ENCODE assay signal across 27 cellular contexts in genomic region chr5:60395712-60396329, GRCh38.
A peak's percentile ranks its signal among the peaks of the same experiment; 100 is the strongest.
DNase-seq lines count a peak whose midpoint lies in the region; ATAC-seq and TF ChIP-seq lines count a peak whose summit lies in the region.
"Had no signal": no experiment of that assay in that cellular context is flagged by ENCODE, and none has a peak within 500 bp of the region (broad histone marks: within the 10 kb centered on the region; RNA-seq: fewer than 3 reads in every experiment).

No MANE protein-coding gene starts in this region.

- no peaks in the 10 kb centered on the region for H3K4me1 Mint-ChIP-seq in stimulated activated effector memory CD8-positive, alpha-beta T cell treated with anti-CD3 and anti-CD28 coated beads, Interleukin-12 subunit alpha, Interleukin-12 subunit beta, amount 100 ng/mL, for 72 hours
- H3K4me1 Mint-ChIP-seq: natural killer cell; stimulated activated memory B cell treated with anti-CD40 and anti-IgM and Interleukin-4, amounts not matched to agents 10 μg/mL and 1 μg/mL and 100 μg/mL, for 72 hours had no signal

- no peak overlapping the region for H2AFZ ChIP-seq in SK-N-SH (ENCODE audit: low read depth)
- no peak overlapping the region for H2AFZ ChIP-seq in PC-3 (ENCODE audit: low read length)
- H2AFZ ChIP-seq in MM.1S (ENCODE audit: low read length): no peak overlapping the region

- no peak overlapping the region for H3K27ac Mint-ChIP-seq in stimulated activated effector memory CD8-positive, alpha-beta T cell treated with anti-CD3 and anti-CD28 coated beads, Interleukin-12 subunit alpha, Interleukin-12 subunit beta, amount 100 ng/mL, for 72 hours
- H3K27ac Mint-ChIP-seq: activated CD8-positive, alpha-beta T cell treated with anti-CD3 and anti-CD28 coated beads, Interleukin-2, amount 10 ng/mL, durations not matched to agents 7 days and 5 days; activated T-cell treated with anti-CD3 and anti-CD28 coated beads, Interleukin-2, amount 50 U/mL, for 24 hours; mesothelial cell of epicardium; natural killer cell; stimulated activated memory B cell treated with anti-CD40 and anti-IgM and Interleukin-4, amounts not matched to agents 10 μg/mL and 1 μg/mL and 100 μg/mL, for 72 hours had no signal

- TF ChIP-seq EP300 in SK-N-SH (IDR thresholded peaks at IDR 0.05; ENCODE audit: borderline replicate concordance in 1 of 2, low read depth in 1 of 2, low read length in 1 of 2): no peak

- H3K27me3 ChIP-seq in SK-N-SH (ENCODE audit: insufficient read depth) (no peaks in the 10 kb centered on the region), PC-3 (ENCODE audit: low read length) (peaks cover 39% of the 10 kb centered on the region), MM.1S (replicated peaks; ENCODE audit: insufficient read depth, low read length) (no peaks in the 10 kb centered on the region)
- H3K27me3 ChIP-seq: BLaER1 treated with 17β-estradiol and CSF1 and Interleukin-3, amounts not matched to agents 10 nM and 100 nM; dorsolateral prefrontal cortex; uterus had no signal

- H3K79me2 ChIP-seq in SK-N-SH (ENCODE audit: insufficient read depth): no peaks in the 10 kb centered on the region
- no peaks in the 10 kb centered on the region for H3K79me2 ChIP-seq in PC-3 (ENCODE audit: low read length)
- no peaks in the 10 kb centered on the region for H3K79me2 ChIP-seq in MM.1S (ENCODE audit: low read length)

- no peaks in the 10 kb centered on the region for H3K9me2 ChIP-seq in SK-N-SH
- no peaks in the 10 kb centered on the region for H3K9me2 ChIP-seq in PC-3 (replicated peaks; ENCODE audit: low read length)
- H3K9me2 ChIP-seq in MM.1S (replicated peaks; ENCODE audit: insufficient read depth, low read length): no peaks in the 10 kb centered on the region

- POLR2A ChIA-PET in SK-N-SH (lab: Yijun Ruan, JAX) (no interaction called here), PC-3 (lab: Charles Lee; ENCODE audit: unreplicated experiment) (no interaction called here)

- H4K20me1 ChIP-seq in SK-N-SH (ENCODE audit: insufficient read depth) (no peaks in the 10 kb centered on the region), PC-3 (ENCODE audit: low read length) (no peaks in the 10 kb centered on the region), MM.1S (ENCODE audit: insufficient read depth, low read length) (no peaks in the 10 kb centered on the region)
- H4K20me1 ChIP-seq: BLaER1 treated with 17β-estradiol and CSF1 and Interleukin-3, amounts not matched to agents 10 nM and 100 nM had no signal

- CTCF ChIA-PET in SK-N-SH (lab: Yijun Ruan, JAX): interaction anchor here (0.6 to 1.1 kb wide), 3 partner anchors 182 to 608 kb away, joined by 3 read pairs; no protein-coding TSS in a partner anchor
- CTCF ChIA-PET in PC-3 (lab: Charles Lee): interaction anchor here (0.6 to 0.7 kb wide), 2 partner anchors 24 to 100 kb away, joined by 3 read pairs; no protein-coding TSS in a partner anchor

- ATAC-seq in SK-N-SH treated with all-trans-retinoic acid at 6 μM for 48 hours (no peak), PC-3 (no peak), GM19351 (IDR thresholded peaks at IDR 0.05; ENCODE audit: unreplicated experiment) (no peak)
- peak; percentile 36 for ATAC-seq in stimulated activated effector memory CD8-positive, alpha-beta T cell treated with anti-CD3 and anti-CD28 coated beads, Interleukin-12 subunit alpha, Interleukin-12 subunit beta, amount 100 ng/mL, for 72 hours
- ATAC-seq: activated CD8-positive, alpha-beta T cell treated with anti-CD3 and anti-CD28 coated beads, Interleukin-2, amount 10 ng/mL, durations not matched to agents 7 days and 5 days; GM12878; left lobe of liver; natural killer cell; stimulated activated memory B cell treated with anti-CD40 and anti-IgM and Interleukin-4, amounts not matched to agents 10 μg/mL and 1 μg/mL and 100 μg/mL, for 72 hours had no signal

- no peaks in the 10 kb centered on the region; a peak in 1 of 4 replicates for H3K4me1 ChIP-seq in SK-N-SH (ENCODE audit: control insufficient read depth in 1 of 2, insufficient read depth in 2 of 2, low read depth in 1 of 2, low read length in 1 of 2)
- H3K4me1 ChIP-seq in PC-3 (ENCODE audit: insufficient read depth, low read length): no peaks in the 10 kb centered on the region
- H3K4me1 ChIP-seq in MM.1S (ENCODE audit: low read length): no peaks in the 10 kb centered on the region
- H3K4me1 ChIP-seq: A549; BLaER1 treated with 17β-estradiol and CSF1 and Interleukin-3, amounts not matched to agents 10 nM and 100 nM; uterus had no signal

- H3F3A ChIP-seq in SK-N-SH (replicated peaks; ENCODE audit: insufficient read depth): no peaks in the 10 kb centered on the region
- H3F3A ChIP-seq in PC-3 (ENCODE audit: low read length, unreplicated experiment): no peaks in the 10 kb centered on the region
- H3F3A ChIP-seq in MM.1S (ENCODE audit: insufficient read depth, low read length): no peaks in the 10 kb centered on the region

- no TSS peak for BruUV-seq in PC-3 (replicated peaks; lab: Mats Ljungman, UMichigan)

- DNase-seq in SK-N-SH: no peak
- no peak for DNase-seq in PC-3
- DNase-seq in epithelial cell of proximal tubule (ENCODE audit: low read depth): no peak
- no peak for DNase-seq in stimulated activated effector memory CD8-positive, alpha-beta T cell treated with anti-CD3 and anti-CD28 coated beads, Interleukin-12 subunit alpha, Interleukin-12 subunit beta, amount 100 ng/mL, for 72 hours (ENCODE audit: low spot score in 2 of 2)
- DNase-seq in MM.1S: no peak
- no peak for DNase-seq in SW480 (ENCODE audit: low spot score)
- DNase-seq: activated CD8-positive, alpha-beta T cell treated with anti-CD3 and anti-CD28 coated beads, Interleukin-2, amount 10 ng/mL, durations not matched to agents 7 days and 5 days; activated naive CD4-positive, alpha-beta T cell; activated T-cell treated with anti-CD3 and anti-CD28 coated beads, Interleukin-2, amount 50 U/mL, for 24 hours; dorsolateral prefrontal cortex; GF-D8; GOT3; Karpas-422; natural killer cell; NCI-H524 treated with DMSO at 0.1 percent for 48 hours; SIG-M5; T-helper 2 cell; uterus had no signal

- 71% methylated on average over 5 of the region's 5 CpGs for WGBS in SK-N-SH (ENCODE audit: low lambda C conversion rate)

- intact Hi-C loops in PC-3 (cut with micrococcal nuclease): no loop called here

- H3K9me3 ChIP-seq in SK-N-SH: no peaks in the 10 kb centered on the region
- no peaks in the 10 kb centered on the region for H3K9me3 ChIP-seq in PC-3 (ENCODE audit: low read length)
- no peaks in the 10 kb centered on the region for H3K9me3 ChIP-seq in MM.1S (replicated peaks; ENCODE audit: insufficient read depth, low read length)
- H3K9me3 ChIP-seq: A549; BLaER1 treated with 17β-estradiol and CSF1 and Interleukin-3, amounts not matched to agents 10 nM and 100 nM; uterus had no signal

- H3K9me3 Mint-ChIP-seq in stimulated activated effector memory CD8-positive, alpha-beta T cell treated with anti-CD3 and anti-CD28 coated beads, Interleukin-12 subunit alpha, Interleukin-12 subunit beta, amount 100 ng/mL, for 72 hours: peaks cover 8% of the 10 kb centered on the region
- H3K9me3 Mint-ChIP-seq: activated T-cell treated with anti-CD3 and anti-CD28 coated beads, Interleukin-2, amount 50 U/mL, for 24 hours; stimulated activated memory B cell treated with anti-CD40 and anti-IgM and Interleukin-4, amounts not matched to agents 10 μg/mL and 1 μg/mL and 100 μg/mL, for 72 hours had no signal

- TF ChIP-seq CTCF in SK-N-SH (IDR thresholded peaks at IDR 0.05) (0 out of 2 replicates have a peak, but pooled peaks have one; percentile 21), PC-3 (conservative IDR thresholded peaks at IDR 0.05; ENCODE audit: low read depth, low read length) (peak; percentile 23; the same call in 1 of the 2 replicates), epithelial cell of proximal tubule (conservative IDR thresholded peaks at IDR 0.05; ENCODE audit: low read depth, low read length) (peak; percentile 27), MM.1S (IDR thresholded peaks at IDR 0.05; ENCODE audit: low read length) (no peak)

- no peak overlapping the region for H3K9ac ChIP-seq in SK-N-SH
- H3K9ac ChIP-seq in PC-3 (ENCODE audit: low read length): no peak overlapping the region
- no peak overlapping the region for H3K9ac ChIP-seq in MM.1S (ENCODE audit: low read length)
- H3K9ac ChIP-seq: BLaER1 treated with 17β-estradiol and CSF1 and Interleukin-3, amounts not matched to agents 10 nM and 100 nM had no signal

- H3K4me3 ChIP-seq in SK-N-SH (ENCODE audit: low read depth in 2 of 2, low read length in 1 of 2) (no peak overlapping the region), PC-3 (ENCODE audit: low read length) (no peak overlapping the region), epithelial cell of proximal tubule (ENCODE audit: low read depth, low read length) (no peak overlapping the region), MM.1S (ENCODE audit: low read length) (no peak overlapping the region)
- H3K4me3 ChIP-seq: A549; BLaER1 treated with 17β-estradiol and CSF1 and Interleukin-3, amounts not matched to agents 10 nM and 100 nM; dorsolateral prefrontal cortex; GM12878; uterus had no signal

- TF ChIP-seq RAD21 in SK-N-SH (IDR thresholded peaks at IDR 0.05; ENCODE audit: low read length): 0 out of 2 replicates have a peak, but pooled peaks have one; percentile 5

- no peaks in the 10 kb centered on the region for H3K36me3 Mint-ChIP-seq in stimulated activated effector memory CD8-positive, alpha-beta T cell treated with anti-CD3 and anti-CD28 coated beads, Interleukin-12 subunit alpha, Interleukin-12 subunit beta, amount 100 ng/mL, for 72 hours
- H3K36me3 Mint-ChIP-seq: mesothelial cell of epicardium; natural killer cell; stimulated activated memory B cell treated with anti-CD40 and anti-IgM and Interleukin-4, amounts not matched to agents 10 μg/mL and 1 μg/mL and 100 μg/mL, for 72 hours had no signal

- H3K36me3 ChIP-seq in SK-N-SH (replicated peaks in 1 of 2; ENCODE audit: control insufficient read depth in 1 of 2, insufficient read depth in 2 of 2, low read length in 1 of 2) (no peaks in the 10 kb centered on the region), PC-3 (ENCODE audit: low read depth, low read length) (no peaks in the 10 kb centered on the region), MM.1S (replicated peaks; ENCODE audit: insufficient read depth, low read length) (no peaks in the 10 kb centered on the region)
- H3K36me3 ChIP-seq: BLaER1 treated with 17β-estradiol and CSF1 and Interleukin-3, amounts not matched to agents 10 nM and 100 nM; uterus had no signal

- no peak overlapping the region for H3K4me3 Mint-ChIP-seq in stimulated activated effector memory CD8-positive, alpha-beta T cell treated with anti-CD3 and anti-CD28 coated beads, Interleukin-12 subunit alpha, Interleukin-12 subunit beta, amount 100 ng/mL, for 72 hours
- H3K4me3 Mint-ChIP-seq: activated CD8-positive, alpha-beta T cell treated with anti-CD3 and anti-CD28 coated beads, Interleukin-2, amount 10 ng/mL, durations not matched to agents 7 days and 5 days; activated T-cell treated with anti-CD3 and anti-CD28 coated beads, Interleukin-2, amount 50 U/mL, for 24 hours; mesothelial cell of epicardium; natural killer cell; stimulated activated memory B cell treated with anti-CD40 and anti-IgM and Interleukin-4, amounts not matched to agents 10 μg/mL and 1 μg/mL and 100 μg/mL, for 72 hours had no signal

- H3K4me2 ChIP-seq in SK-N-SH (no peak overlapping the region), PC-3 (ENCODE audit: low read length) (no peak overlapping the region), MM.1S (ENCODE audit: low read depth, low read length) (no peak overlapping the region)
- H3K4me2 ChIP-seq: A549; BLaER1 treated with 17β-estradiol and CSF1 and Interleukin-3, amounts not matched to agents 10 nM and 100 nM had no signal

- H3K27ac ChIP-seq in SK-N-SH (ENCODE audit: low read depth in 2 of 2, low read length in 1 of 2) (no peak overlapping the region), PC-3 (ENCODE audit: low read length) (no peak overlapping the region), MM.1S (ENCODE audit: low read length) (no peak overlapping the region)
- H3K27ac ChIP-seq: A549; BLaER1 treated with 17β-estradiol and CSF1 and Interleukin-3, amounts not matched to agents 10 nM and 100 nM; dorsolateral prefrontal cortex; epithelial cell of prostate; uterus had no signal
